8 cellular contexts compared by ENCODE assay signal in the genomic region with DNA sequence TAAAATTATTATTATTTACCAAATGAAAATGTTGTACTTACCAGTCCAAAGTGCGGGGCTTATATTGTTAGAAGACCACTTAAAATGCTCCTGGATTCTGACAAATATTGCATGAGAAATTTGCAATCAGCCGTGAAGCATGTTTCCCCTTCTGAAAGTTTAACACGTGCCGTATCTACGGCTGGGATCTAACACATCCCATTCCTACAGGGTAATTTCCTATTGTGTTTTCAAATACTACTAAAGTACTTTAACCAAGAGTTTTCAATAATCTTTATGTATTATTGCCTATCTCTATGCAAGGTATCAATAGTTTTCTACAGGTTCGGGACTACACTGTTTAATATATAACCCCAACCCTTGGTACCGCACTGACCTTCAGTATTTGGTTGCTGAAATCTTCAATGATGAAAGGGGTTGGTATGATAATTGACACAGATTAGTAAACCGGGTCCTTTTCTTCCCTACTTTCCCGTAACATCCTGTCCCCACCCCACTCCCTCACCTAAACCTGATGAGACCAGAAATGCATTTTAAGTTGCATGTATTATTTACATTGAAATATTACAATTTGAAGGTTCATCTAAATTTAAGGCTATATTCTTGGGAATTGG. TPM values are rescaled to one million over a fixed set of nuclear protein-coding genes. Genes with fewer than 3 reads are reported as not detected.
A peak's percentile ranks its signal among the peaks of the same experiment; 100 is the strongest.
DNase-seq lines count a peak whose midpoint lies in the region; ATAC-seq and TF ChIP-seq lines count a peak whose summit lies in the region.

No MANE protein-coding gene starts in this region.

- no peak for TF ChIP-seq EP300 in ovary (IDR thresholded peaks at IDR 0.05)

- ATAC-seq in Panc1, result no peak

- WGBS in ovary, 3 donors, result 34 to 40% (median 38%) methylated on average over 9 of the region's 9 CpGs

- H3K27ac ChIP-seq in Panc1 (ENCODE audit: low read length) (peak overlapping the region; percentile 96), ovary (peak overlapping the region in 1 of 2 donors; percentile 22)

- intact Hi-C loops in Panc1 (cut with micrococcal nuclease; ENCODE audit: unreplicated experiment) (no loop called here), ovary (cut with DNase I) (no loop called here)

- H3K9me3 ChIP-seq in Panc1 (ENCODE audit: control insufficient read depth, insufficient read depth, low read depth, low read length), result no peaks in the 10 kb centered on the region
- H3K9me3 ChIP-seq in ovary, result no peaks in the 10 kb centered on the region

- H3K4me1 ChIP-seq in Panc1 (ENCODE audit: control insufficient read depth, insufficient read depth, low read length) (no peaks in the 10 kb centered on the region; the same call in 1 of the 2 replicates), ovary (ENCODE audit: insufficient read depth) (no peaks in the 10 kb centered on the region)

- CTCF ChIA-PET in Panc1 (lab: Charles Lee), result interaction anchor here (0.7 kb wide), 2 partner anchors 59 to 442 kb away, joined by 9 to 13 read pairs; no protein-coding TSS in a partner anchor

- DNase-seq in Panc1 (ENCODE audit: low read depth, low spot score) (no peak), epithelial cell of esophagus (ENCODE audit: low read depth) (no peak), ovary (no peak), GF-D8 (lab: John Stamatoyannopoulos, UW) (no peak), epidermal melanocyte (ENCODE audit: insufficient read length, low spot score) (no peak), 8988T (no peak)
- DNase-seq in activated CD4-positive, alpha-beta T cell treated with anti-CD3 and anti-CD28 coated beads for 1 hour, result no peak

- BruUV-seq in Panc1 (replicated peaks; lab: Mats Ljungman, UMichigan), result TSS peak; percentile 92

- H3K27me3 ChIP-seq in Panc1 (ENCODE audit: control insufficient read depth, insufficient read depth, low read length) (no peaks in the 10 kb centered on the region), ovary (no peaks in the 10 kb centered on the region)

- no peak for TF ChIP-seq CTCF in Panc1 (IDR thresholded peaks at IDR 0.05)
- no peak for TF ChIP-seq CTCF in epithelial cell of esophagus (IDR thresholded peaks at IDR 0.05; ENCODE audit: insufficient read depth, low read depth, low read length, missing control alignments)
- no peak for TF ChIP-seq CTCF in ovary (IDR thresholded peaks at IDR 0.05)

- no peaks in the 10 kb centered on the region for H3K36me3 ChIP-seq in Panc1 (ENCODE audit: control insufficient read depth, insufficient read depth, low read length)
- no peaks in the 10 kb centered on the region for H3K36me3 ChIP-seq in ovary

- in situ Hi-C loops in Panc1 (cut with HindIII; ENCODE audit: low pct_unique_long_range_greater_than_20kb, low sequenced_read_pairs), result no loop called here

- H3K4me3 ChIP-seq in GM08714 (ENCODE audit: low read length) (peak overlapping the region; percentile 72), Panc1 (ENCODE audit: low read depth in 2 of 2, low read length in 2 of 2) (peak overlapping the region; percentile 65 to 84), epithelial cell of esophagus (ENCODE audit: low read length) (peak overlapping the region; percentile 69), ovary (peak overlapping the region; percentile 38)

- TF ChIP-seq POLR2A in ovary (IDR thresholded peaks at IDR 0.05), result no peak

- POLR2A ChIA-PET in Panc1 (lab: Charles Lee), result no interaction called here

RNA-seq across cellular contexts. Expression of gene BRWD3, which starts 0.8 kb away (rescaled TPM):
- total RNA-seq in Panc1 (2021; ENCODE audit: unreplicated experiment) (31.6 TPM), ovary (10 to 100 TPM; 13.4 to 32.3 (median 26.5) TPM)
- 10.1 TPM for polyA plus RNA-seq in Panc1 (2012; ENCODE audit: insufficient read length)
- polyA plus RNA-seq in ovary, result 1 to 10 TPM; 5.0 to 5.4 TPM
